ENCODE assay signal across 8 cellular contexts in genomic region chr11:10366568-10367331, GRCh38.
A peak's percentile ranks its signal among the peaks of the same experiment; 100 is the strongest.
DNase-seq lines count a peak whose midpoint lies in the region; ATAC-seq and TF ChIP-seq lines count a peak whose summit lies in the region.

No MANE protein-coding gene starts in this region.

- peak; percentile 77 for DNase-seq in DMS 273 treated with DMSO at 0.1 percent for 48 hours (lab: John Stamatoyannopoulos, UW)
- peak; percentile 94 to 96 for DNase-seq in Kasumi-1 (lab: John Stamatoyannopoulos, UW)
- DNase-seq in SHP77 (lab: John Stamatoyannopoulos, UW), result peak; percentile 56 to 61
- peak; percentile 77 for DNase-seq in activated effector memory CD4-positive, alpha-beta T cell treated with anti-CD3 and anti-CD28 coated beads, Interleukin-2, amount 50 U/mL, for 16 hours
- DNase-seq in germinal center (ENCODE audit: low spot score), result peak; percentile 68
- peak in 7 of 10 donors; percentile 33 to 90 (median 64) for DNase-seq in posterior cingulate gyrus
- peak; percentile 84 to 87 for DNase-seq in uterus

- peak; percentile 67 for ATAC-seq in GM21737 (IDR thresholded peaks at IDR 0.05; ENCODE audit: unreplicated experiment)

- no peaks in the 10 kb centered on the region for H3K27me3 ChIP-seq in uterus

- TF ChIP-seq CTCF in uterus (IDR thresholded peaks at IDR 0.05), result peak; percentile 48 to 81 (median 65)

- H3K4me3 ChIP-seq in uterus, result no peak overlapping the region

- no peaks in the 10 kb centered on the region for H3K4me1 ChIP-seq in uterus

- H3K9me3 ChIP-seq in uterus, result no peaks in the 10 kb centered on the region

- no peaks in the 10 kb centered on the region for H3K36me3 ChIP-seq in uterus

- intact Hi-C loops in posterior cingulate gyrus (cut with DNase I) (no loop called here), uterus (cut with DNase I; ENCODE audit: low total_unique reads) (no loop called here)

- peak overlapping the region; percentile 35 to 60 for H3K27ac ChIP-seq in uterus

- no peak for TF ChIP-seq POLR2A in uterus (IDR thresholded peaks at IDR 0.05)
